21 cellular contexts compared by ENCODE assay signal in genomic region chr6:16802071-16802470, GRCh38. TPM values are rescaled to one million over a fixed set of nuclear protein-coding genes. Genes with fewer than 3 reads are reported as not detected.
DNase-seq lines count a peak whose midpoint lies in the region; ATAC-seq and TF ChIP-seq lines count a peak whose summit lies in the region.
"Had no signal": no experiment of that assay in that cellular context is flagged by ENCODE, and none has a peak within 500 bp of the region (broad histone marks: within the 10 kb centered on the region; RNA-seq: fewer than 3 reads in every experiment).

No MANE protein-coding gene starts in this region.

- H2AFZ ChIP-seq in parathyroid adenoma (peak overlapping the region; percentile 26), OCI-LY7 (ENCODE audit: low read length) (no peak overlapping the region)

- intact Hi-C loops in OCI-LY7 (cut with micrococcal nuclease; ENCODE audit: unreplicated experiment), result no loop called here

- BruUV-seq in OCI-LY7 (replicated peaks; lab: Mats Ljungman, UMichigan), result no TSS peak

- no peak overlapping the region for H3K9ac ChIP-seq in parathyroid adenoma
- H3K9ac ChIP-seq: BLaER1 had no signal

- H3K9me2 ChIP-seq in OCI-LY7 (ENCODE audit: insufficient read depth, low read length), result no peaks in the 10 kb centered on the region

- H4K20me1 ChIP-seq in OCI-LY7 (ENCODE audit: insufficient read depth, low read length), result no peaks in the 10 kb centered on the region
- H4K20me1 ChIP-seq: BLaER1 had no signal

- no peaks in the 10 kb centered on the region for H3K27me3 ChIP-seq in parathyroid adenoma (ENCODE audit: control insufficient read depth, insufficient read depth, low read length)
- H3K27me3 ChIP-seq: BLaER1 had no signal

- H3K4me1 ChIP-seq in parathyroid adenoma, result no peaks in the 10 kb centered on the region
- no peaks in the 10 kb centered on the region for H3K4me1 ChIP-seq in OCI-LY7 (ENCODE audit: insufficient read depth, low read length, poor library complexity, severe bottlenecking)
- H3K4me1 ChIP-seq: BLaER1 had no signal

- no peak for ATAC-seq in HG02973 (IDR thresholded peaks at IDR 0.05; ENCODE audit: unreplicated experiment)
- ATAC-seq: activated CD8-positive, alpha-beta T cell treated with anti-CD3 and anti-CD28 coated beads for 36 hours; esophagus mucosa; mucosa of descending colon had no signal

- POLR2A ChIA-PET in OCI-LY7 (lab: Charles Lee), result interaction anchor here (0.7 to 1.5 kb wide), 2 partner anchors 12 to 24 kb away, joined by 3 to 4 read pairs; no protein-coding TSS in a partner anchor

- DNase-seq in EH (ENCODE audit: low read depth) (peak; percentile 67), NCI-H446 (lab: John Stamatoyannopoulos, UW) (peak; percentile 85 to 91), fibroblast of gingiva (ENCODE audit: low read depth) (peak; percentile 89), OCI-LY7 (ENCODE audit: low spot score) (no peak), amniotic stem cell (lab: John Stamatoyannopoulos, UW) (no peak)
- DNase-seq in central memory CD4-positive, alpha-beta T cell, result no peak
- DNase-seq: activated CD8-positive, alpha-beta T cell treated with anti-CD3 and anti-CD28 coated beads for 36 hours; activated gamma-delta T cell treated with Interleukin-2 at 50 U/mL for 16 hours; DND-41; immature natural killer cell; mucosa of descending colon; NCI-H1417; NCI-H526; stimulated activated CD4-positive, alpha-beta T cell treated with anti-CD3 and anti-CD28 coated beads, Interleukin-4, amount 100 ng/mL, for 4 hours; stimulated activated naive CD4-positive, alpha-beta T cell; T1000 had no signal

- CTCF ChIA-PET in OCI-LY7 (lab: Charles Lee; ENCODE audit: unreplicated experiment), result no interaction called here

- no peak overlapping the region for H3K4me3 ChIP-seq in parathyroid adenoma (ENCODE audit: low read depth, low read length)
- no peak overlapping the region for H3K4me3 ChIP-seq in OCI-LY7 (ENCODE audit: low read depth, low read length, poor library complexity, severe bottlenecking)
- H3K4me3 ChIP-seq: BLaER1, HAP-1, mucosa of descending colon had no signal

- H3K4me2 ChIP-seq in parathyroid adenoma (ENCODE audit: low read length), result no peak overlapping the region
- H3K4me2 ChIP-seq in OCI-LY7 (ENCODE audit: low read length), result no peak overlapping the region
- H3K4me2 ChIP-seq: BLaER1 had no signal

- H3K36me3 ChIP-seq in parathyroid adenoma (ENCODE audit: control insufficient read depth, insufficient read depth, low read length), result no peaks in the 10 kb centered on the region
- H3K36me3 ChIP-seq in OCI-LY7 (ENCODE audit: insufficient read depth, low read length), result no peaks in the 10 kb centered on the region
- H3K36me3 ChIP-seq: BLaER1, HAP-1 had no signal

- TF ChIP-seq CTCF in parathyroid adenoma (IDR thresholded peaks at IDR 0.05) (no peak), OCI-LY7 (conservative IDR thresholded peaks at IDR 0.05; ENCODE audit: low read length) (no peak)

- no peak overlapping the region for H3K27ac ChIP-seq in parathyroid adenoma
- no peak overlapping the region for H3K27ac ChIP-seq in OCI-LY7 (ENCODE audit: low read depth, low read length, poor library complexity, severe bottlenecking)
- H3K27ac ChIP-seq: BLaER1 had no signal

- H3K79me2 ChIP-seq in parathyroid adenoma (no peaks in the 10 kb centered on the region), OCI-LY7 (ENCODE audit: insufficient read depth, low read depth, low read length) (no peaks in the 10 kb centered on the region)

- H3K9me3 ChIP-seq in parathyroid adenoma (ENCODE audit: control insufficient read depth, low read length), result no peaks in the 10 kb centered on the region
- no peaks in the 10 kb centered on the region for H3K9me3 ChIP-seq in OCI-LY7 (ENCODE audit: low read length)
- H3K9me3 ChIP-seq: BLaER1, HAP-1, mucosa of descending colon had no signal

RNA-seq across cellular contexts. Expression of gene ATXN1, which starts 40.8 kb away (rescaled TPM):
- not detected in 2 replicates for total RNA-seq in OCI-LY7 (2014; rRNA removed; shearing (Covaris generic))
- total RNA-seq in OCI-LY7 (2022), result 0.09 TPM in 1 of 2 replicates, not detected in the other

Comparison
In these comparisons a context has a peak if more than half of its experiments do, and no peak if none do; other contexts are left out.
1. DNase-seq: peak in EH (single experiment), NCI-H446 (2 of 2) and fibroblast of gingiva (single experiment); none in OCI-LY7 (single experiment), amniotic stem cell (single experiment) and central memory CD4-positive, alpha-beta T cell (single experiment).